Comparison of ENCODE assay signal across 8 cellular contexts in the genomic region with DNA sequence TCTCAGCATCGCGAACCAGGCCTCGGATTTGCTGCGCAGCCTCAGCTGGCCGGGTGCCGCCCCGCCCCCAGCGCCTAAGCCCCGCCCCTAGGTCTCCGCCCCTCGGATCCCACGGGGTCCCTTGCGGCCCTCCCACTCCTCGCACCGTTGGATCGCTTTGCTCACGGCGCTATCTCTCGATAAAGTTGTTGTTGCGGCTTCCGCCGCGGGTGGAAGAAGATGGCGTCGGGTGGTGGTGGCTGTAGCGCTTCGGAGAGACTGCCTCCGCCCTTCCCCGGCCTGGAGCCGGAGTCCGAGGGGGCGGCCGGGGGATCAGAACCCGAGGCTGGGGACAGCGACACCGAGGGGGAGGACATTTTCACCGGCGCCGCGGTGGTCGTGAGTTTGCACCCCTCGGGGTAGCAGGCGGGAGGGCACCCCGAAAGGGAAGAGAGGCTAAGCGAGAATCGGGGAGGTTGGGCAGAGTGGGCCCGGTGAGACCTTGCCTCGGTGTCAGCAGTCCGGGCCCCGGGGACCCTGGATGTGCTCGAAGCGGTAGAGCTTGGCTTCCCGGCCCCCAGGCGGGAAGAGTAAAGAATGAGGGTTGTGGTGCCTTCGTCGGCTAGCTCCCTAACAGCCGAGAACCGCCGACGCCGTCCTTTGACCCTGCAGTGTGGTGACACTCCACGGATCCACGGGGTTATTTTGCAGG. TPM values are rescaled to one million over a fixed set of nuclear protein-coding genes. Genes with fewer than 3 reads are reported as not detected.
DNase-seq lines count a peak whose midpoint lies in the region; ATAC-seq and TF ChIP-seq lines count a peak whose summit lies in the region.

A gene with protein sequence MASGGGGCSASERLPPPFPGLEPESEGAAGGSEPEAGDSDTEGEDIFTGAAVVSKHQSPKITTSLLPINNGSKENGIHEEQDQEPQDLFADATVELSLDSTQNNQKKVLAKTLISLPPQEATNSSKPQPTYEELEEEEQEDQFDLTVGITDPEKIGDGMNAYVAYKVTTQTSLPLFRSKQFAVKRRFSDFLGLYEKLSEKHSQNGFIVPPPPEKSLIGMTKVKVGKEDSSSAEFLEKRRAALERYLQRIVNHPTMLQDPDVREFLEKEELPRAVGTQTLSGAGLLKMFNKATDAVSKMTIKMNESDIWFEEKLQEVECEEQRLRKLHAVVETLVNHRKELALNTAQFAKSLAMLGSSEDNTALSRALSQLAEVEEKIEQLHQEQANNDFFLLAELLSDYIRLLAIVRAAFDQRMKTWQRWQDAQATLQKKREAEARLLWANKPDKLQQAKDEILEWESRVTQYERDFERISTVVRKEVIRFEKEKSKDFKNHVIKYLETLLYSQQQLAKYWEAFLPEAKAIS (plus strand): TSS at position 188 of the 691 bp plus-strand sequence. CDS start 32 bp downstream, at position 220.

- peaks cover 4% of the 10 kb centered on the region for H3K36me3 ChIP-seq in osteoblast (ENCODE audit: insufficient read depth, low read length)

- H3K4me3 ChIP-seq in osteoblast (ENCODE audit: insufficient read depth, low read length), result peak within 1 kb of the TSS; percentile 94

- no peaks in the 10 kb centered on the region for H3K9me3 Mint-ChIP-seq in activated naive CD8-positive, alpha-beta T cell treated with anti-CD3 and anti-CD28 coated beads, Interleukin-2, amount 10 ng/mL, durations not matched to agents 7 days and 5 days
- H3K9me3 Mint-ChIP-seq in glutamatergic neuron (ENCODE audit: unreplicated experiment), result peaks cover 14% of the 10 kb centered on the region

- no peaks in the 10 kb centered on the region for H3K27me3 Mint-ChIP-seq in activated naive CD8-positive, alpha-beta T cell treated with anti-CD3 and anti-CD28 coated beads, Interleukin-2, amount 10 ng/mL, durations not matched to agents 7 days and 5 days
- peaks cover 7% of the 10 kb centered on the region for H3K27me3 Mint-ChIP-seq in glutamatergic neuron (ENCODE audit: unreplicated experiment)

- peaks cover 39% of the 10 kb centered on the region for H3K4me1 Mint-ChIP-seq in activated naive CD8-positive, alpha-beta T cell treated with anti-CD3 and anti-CD28 coated beads, Interleukin-2, amount 10 ng/mL, durations not matched to agents 7 days and 5 days
- H3K4me1 Mint-ChIP-seq in glutamatergic neuron (ENCODE audit: low read depth, unreplicated experiment), result peaks cover 25% of the 10 kb centered on the region

- peak within 1 kb of the TSS; percentile 91 for H2AFZ ChIP-seq in osteoblast (ENCODE audit: low read length)

- DNase-seq in GM03348 (ENCODE audit: low spot score) (peak; percentile 98), NCI-H1436 (lab: John Stamatoyannopoulos, UW) (peak; percentile 91), SW 1271 (lab: John Stamatoyannopoulos, UW) (peak; percentile 86 to 95), glutamatergic neuron (peak; percentile 97), osteoblast (ENCODE audit: insufficient read length, low spot score, missing footprints) (peak; percentile 88)
- DNase-seq in activated naive CD8-positive, alpha-beta T cell treated with anti-CD3 and anti-CD28 coated beads, Interleukin-2, amount 10 ng/mL, durations not matched to agents 7 days and 5 days, result peak; percentile 97

- peak; percentile 40 for ATAC-seq in HG02623 (IDR thresholded peaks at IDR 0.05; ENCODE audit: unreplicated experiment)
- peak; percentile 59 for ATAC-seq in activated naive CD8-positive, alpha-beta T cell treated with anti-CD3 and anti-CD28 coated beads, Interleukin-2, amount 10 ng/mL, durations not matched to agents 7 days and 5 days (ENCODE audit: low read depth)

- H3K27ac ChIP-seq in osteoblast (ENCODE audit: low read depth, low read length) (peak within 1 kb of the TSS; percentile 57), temporal lobe (ENCODE audit: low read depth, low read length) (peak within 1 kb of the TSS; percentile 92)

- peaks cover 36% of the 10 kb centered on the region for H3K4me1 ChIP-seq in osteoblast (ENCODE audit: insufficient read depth, low read length)

- no peaks in the 10 kb centered on the region for H3K27me3 ChIP-seq in osteoblast (ENCODE audit: insufficient read depth, low read length)

- no peaks in the 10 kb centered on the region for H3K9me3 ChIP-seq in osteoblast (ENCODE audit: low read depth, low read length)

- H3K4me3 Mint-ChIP-seq in activated naive CD8-positive, alpha-beta T cell treated with anti-CD3 and anti-CD28 coated beads, Interleukin-2, amount 10 ng/mL, durations not matched to agents 7 days and 5 days, result peak within 1 kb of the TSS; percentile 90
- H3K4me3 Mint-ChIP-seq in glutamatergic neuron (ENCODE audit: unreplicated experiment), result peak within 1 kb of the TSS; percentile 99

- TF ChIP-seq CTCF in glutamatergic neuron (IDR thresholded peaks at IDR 0.05; ENCODE audit: partially characterized antibody, unreplicated experiment) (no peak), osteoblast (IDR thresholded peaks at IDR 0.05; ENCODE audit: extremely low read depth, low read depth, low read length) (no peak)

- POLR2A ChIA-PET in activated naive CD8-positive, alpha-beta T cell treated with anti-CD3 and anti-CD28 coated beads, Interleukin-2, amount 10 ng/mL, durations not matched to agents 7 days and 5 days (lab: Charles Lee), result interaction anchor here (0.9 to 3.4 kb wide), 5 partner anchors 15 to 495 kb away, joined by 3 to 24 read pairs (median 4); partner anchors contain the start of genes PPIB and SNX22

- H3K79me2 ChIP-seq in osteoblast (ENCODE audit: insufficient read depth, low read length), result peaks cover 83% of the 10 kb centered on the region

- H3K36me3 Mint-ChIP-seq in activated naive CD8-positive, alpha-beta T cell treated with anti-CD3 and anti-CD28 coated beads, Interleukin-2, amount 10 ng/mL, durations not matched to agents 7 days and 5 days, result peaks cover 9% of the 10 kb centered on the region
- no peaks in the 10 kb centered on the region for H3K36me3 Mint-ChIP-seq in glutamatergic neuron (ENCODE audit: unreplicated experiment)

- H3K4me2 ChIP-seq in osteoblast (ENCODE audit: insufficient read depth, low read length), result peak within 1 kb of the TSS; percentile 95

- H4K20me1 ChIP-seq in osteoblast (ENCODE audit: insufficient read depth, low read length), result peaks cover 41% of the 10 kb centered on the region

- H3K27ac Mint-ChIP-seq in activated naive CD8-positive, alpha-beta T cell treated with anti-CD3 and anti-CD28 coated beads, Interleukin-2, amount 10 ng/mL, durations not matched to agents 7 days and 5 days, result peak within 1 kb of the TSS; percentile 99
- peak within 1 kb of the TSS; percentile 85 for H3K27ac Mint-ChIP-seq in glutamatergic neuron (ENCODE audit: unreplicated experiment)

RNA-seq across cellular contexts. Expression of the gene that starts here (rescaled TPM):
- 100 to 1,000 TPM; 119 to 126 TPM for total RNA-seq in activated naive CD8-positive, alpha-beta T cell treated with anti-CD3 and anti-CD28 coated beads, Interleukin-2, amount 10 ng/mL, durations not matched to agents 7 days and 5 days
- 71.4 TPM for total RNA-seq in glutamatergic neuron (ENCODE audit: unreplicated experiment)
- total RNA-seq in osteoblast, result 51.0 and 51.9 TPM in 2 replicates
- 26.8 TPM for total RNA-seq in temporal lobe

Comparison
In these comparisons a context has a peak if more than half of its experiments do, and no peak if none do; other contexts are left out.
1. Peak in every context shown above with its lines: DNase-seq, ATAC-seq, H3K4me3 ChIP-seq and H3K27ac ChIP-seq.